ENCODE assay signal across 1 cellular context in the genomic region with DNA sequence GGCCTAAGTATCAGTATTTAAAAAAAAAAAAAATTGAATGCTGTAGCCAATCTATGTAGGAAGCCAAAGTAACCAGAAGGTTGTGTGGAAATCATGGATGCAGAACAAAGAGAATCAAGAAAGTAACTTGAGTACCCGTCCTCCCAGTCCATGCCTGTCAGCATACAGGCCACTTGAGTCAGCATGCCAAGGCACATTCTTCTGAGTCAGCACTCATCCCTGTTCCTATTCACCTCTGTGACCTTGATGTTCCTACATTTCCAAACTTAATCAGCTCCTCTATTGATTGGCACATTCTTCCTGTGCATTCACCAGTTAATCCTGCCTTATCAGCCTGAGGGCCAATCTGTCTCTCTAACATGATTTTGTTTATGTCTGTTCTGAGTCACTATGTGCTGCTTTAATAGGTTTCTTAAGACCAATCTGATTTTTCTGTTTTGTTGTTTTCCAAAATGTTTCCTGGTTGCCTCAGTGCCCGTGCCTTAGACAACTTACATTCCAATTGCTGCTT.
TF ChIP-seq lines count a peak whose summit lies in the region.

No MANE protein-coding gene starts in this region.

TF ChIP-seq in SK-N-SH, 30 proteins besides CTCF, POLR2A, EP300 and RAD21 (continued from another document):
- TF ChIP-seq FOSL2 (IDR thresholded peaks at IDR 0.05; ENCODE audit: borderline replicate concordance, low read depth) (peak; percentile 76), TEAD4 (IDR thresholded peaks at IDR 0.05; ENCODE audit: borderline replicate concordance, insufficient read depth) (peak; percentile 70; the same call in 1 of the 2 replicates), TAF1 (IDR thresholded peaks at IDR 0.05; ENCODE audit: borderline replicate concordance, low read depth, low read length) (no peak), ELF1 (IDR thresholded peaks at IDR 0.05) (no peak), MEF2A (IDR thresholded peaks at IDR 0.05; ENCODE audit: borderline replicate concordance, low read depth) (no peak), RXRA (IDR thresholded peaks at IDR 0.05; ENCODE audit: borderline replicate concordance, low read depth) (peak; percentile 65; the same call in 1 of the 2 replicates)
- TF ChIP-seq, protein P1, sequence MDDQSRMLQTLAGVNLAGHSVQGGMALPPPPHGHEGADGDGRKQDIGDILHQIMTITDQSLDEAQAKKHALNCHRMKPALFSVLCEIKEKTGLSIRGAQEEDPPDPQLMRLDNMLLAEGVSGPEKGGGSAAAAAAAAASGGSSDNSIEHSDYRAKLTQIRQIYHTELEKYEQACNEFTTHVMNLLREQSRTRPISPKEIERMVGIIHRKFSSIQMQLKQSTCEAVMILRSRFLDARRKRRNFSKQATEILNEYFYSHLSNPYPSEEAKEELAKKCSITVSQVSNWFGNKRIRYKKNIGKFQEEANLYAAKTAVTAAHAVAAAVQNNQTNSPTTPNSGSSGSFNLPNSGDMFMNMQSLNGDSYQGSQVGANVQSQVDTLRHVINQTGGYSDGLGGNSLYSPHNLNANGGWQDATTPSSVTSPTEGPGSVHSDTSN (IDR thresholded peaks at IDR 0.05), result peak; percentile 77
